In genomic region chr7:20561466-20561865, GRCh38 we compare ENCODE assay signal across 34 cellular contexts. TPM values are rescaled to one million over a fixed set of nuclear protein-coding genes. Genes with fewer than 3 reads are reported as not detected.
DNase-seq lines count a peak whose midpoint lies in the region; FAIRE-seq and TF ChIP-seq lines count a peak whose summit lies in the region.
"Had no signal": no experiment of that assay in that cellular context is flagged by ENCODE, and none has a peak within 500 bp of the region (broad histone marks: within the 10 kb centered on the region; RNA-seq: fewer than 3 reads in every experiment).

No MANE protein-coding gene starts in this region.

- DNase-seq in COLO829 (ENCODE audit: low spot score) = peak; percentile 97
- peak; percentile 2 for DNase-seq in RCC 7860 (ENCODE audit: low spot score)
- peak; percentile 93 for DNase-seq in endothelial cell of umbilical vein (ENCODE audit: low read depth, low spot score)
- peak; percentile 39 to 84 for DNase-seq in lung microvascular endothelial cell (ENCODE audit: low read depth in 2 of 2)
- no peak for DNase-seq in NCI-H510A (lab: John Stamatoyannopoulos, UW)
- no peak for DNase-seq in T-helper 2 cell
- no peak for DNase-seq in activated CD4-positive, alpha-beta memory T cell treated with anti-CD3 and anti-CD28 coated beads for 36 hours
- no peak for DNase-seq in NCI-H146 treated with DMSO at 0.1 percent for 48 hours (lab: John Stamatoyannopoulos, UW; ENCODE audit: unreplicated experiment)
- DNase-seq: activated B cell treated with CpG ODN at 0.5 μM for 24 hours; activated CD8-positive, alpha-beta memory T cell treated with anti-CD3 and anti-CD28 coated beads, Interleukin-2, amount 50 U/mL, for 48 hours; activated naive CD8-positive, alpha-beta T cell treated with anti-CD3 and anti-CD28 coated beads, Interleukin-2, amount 10 ng/mL, durations not matched to agents 7 days and 5 days; BE2C; effector CD8-positive, alpha-beta T cell; glutamatergic neuron; NCI-H1048; NCI-H187 treated with DMSO at 0.1 percent for 48 hours; NCI-H226; NCI-H748 treated with DMSO at 0.1 percent for 48 hours; psoas muscle; SHP77 treated with DMSO at 0.1 percent for 48 hours; small intestine; stimulated activated CD4-positive, alpha-beta T cell treated with anti-CD3 and anti-CD28 coated beads, Interleukin-2, amount 100 ng/mL, for 24 hours; SW 1271; upper lobe of right lung had no signal

- H3K9ac ChIP-seq in endothelial cell of umbilical vein (replicated peaks; ENCODE audit: extremely low read depth, insufficient read depth, low read length) = peak overlapping the region; percentile 71

- CTCF ChIA-PET in endothelial cell of umbilical vein (lab: Charles Lee) = no interaction called here
- CTCF ChIA-PET in activated CD4-positive, alpha-beta memory T cell treated with anti-CD3 and anti-CD28 coated beads for 36 hours (lab: Charles Lee) = no interaction called here

- peak overlapping the region; percentile 100 for H3K27ac ChIP-seq in endothelial cell of umbilical vein (ENCODE audit: insufficient read depth, low read depth, low read length)
- H3K27ac ChIP-seq: esophagus muscularis mucosa, neutrophil, psoas muscle, upper lobe of right lung had no signal

- no TSS peak for BruUV-seq in endothelial cell of umbilical vein (replicated peaks; lab: Mats Ljungman, UMichigan)

- no peaks in the 10 kb centered on the region for H3K9me3 ChIP-seq in endothelial cell of umbilical vein (replicated peaks; ENCODE audit: control insufficient read depth, insufficient read depth, low read length)
- H3K9me3 ChIP-seq: BE2C, esophagus muscularis mucosa, neutrophil, psoas muscle, upper lobe of right lung had no signal

- H3K4me1 ChIP-seq in endothelial cell of umbilical vein (ENCODE audit: control insufficient read depth, extremely low read depth, insufficient read depth, low read length) = peaks cover 24% of the 10 kb centered on the region
- H3K4me1 ChIP-seq: BE2C, esophagus muscularis mucosa, psoas muscle, upper lobe of right lung had no signal

- H3K36me3 ChIP-seq in endothelial cell of umbilical vein (ENCODE audit: control insufficient read depth in 2 of 2, extremely low read depth in 1 of 2, insufficient read depth in 2 of 2, low read length in 2 of 2) = no peaks in the 10 kb centered on the region
- H3K36me3 ChIP-seq: BE2C, esophagus muscularis mucosa, neutrophil, upper lobe of right lung had no signal

- intact Hi-C loops in endothelial cell of umbilical vein (cut with micrococcal nuclease) = loop anchor here (1.0 kb wide), 4 partner anchors 35 to 230 kb away; no protein-coding TSS in a partner anchor
- intact Hi-C loops in activated CD4-positive, alpha-beta memory T cell treated with anti-CD3 and anti-CD28 coated beads for 36 hours (cut with micrococcal nuclease) = no loop called here

- H3K27me3 ChIP-seq in endothelial cell of umbilical vein (ENCODE audit: control insufficient read depth in 2 of 2, insufficient read depth in 2 of 2, low read length in 2 of 2) = no peaks in the 10 kb centered on the region
- H3K27me3 ChIP-seq: BE2C, esophagus muscularis mucosa, neutrophil, upper lobe of right lung had no signal

- no peak overlapping the region for H3K4me3 ChIP-seq in endothelial cell of umbilical vein (replicated peaks in 1 of 3; ENCODE audit: insufficient read depth in 1 of 3, low read depth in 1 of 3, low read length in 3 of 3)
- H3K4me3 ChIP-seq: esophagus muscularis mucosa, GM12878, psoas muscle, upper lobe of right lung had no signal

- FAIRE-seq in RCC 7860 (lab: Jason Lieb, UNC) (no peak), endothelial cell of umbilical vein (lab: Jason Lieb, UNC) (peak; percentile 85)
- FAIRE-seq: GM12878, H1, HTR-8/SVneo, small intestine had no signal

- no peak for TF ChIP-seq POLR2A in endothelial cell of umbilical vein (IDR thresholded peaks at IDR 0.05; ENCODE audit: low read depth, low read length)

- dilution Hi-C loops in endothelial cell of umbilical vein (cut with MboI; ENCODE audit: extremely low pct_ligation_motif_present, low sequenced_read_pairs) = no loop called here

- H3K4me2 ChIP-seq in endothelial cell of umbilical vein (ENCODE audit: insufficient read depth, low read length) = peak overlapping the region; percentile 64

- no peaks in the 10 kb centered on the region for H4K20me1 ChIP-seq in endothelial cell of umbilical vein (replicated peaks; ENCODE audit: control insufficient read depth, extremely low read depth, insufficient read depth, low read length)

- H3K36me3 Mint-ChIP-seq in activated CD4-positive, alpha-beta memory T cell treated with anti-CD3 and anti-CD28 coated beads for 36 hours = no peaks in the 10 kb centered on the region
- H3K36me3 Mint-ChIP-seq: activated naive CD8-positive, alpha-beta T cell treated with anti-CD3 and anti-CD28 coated beads, Interleukin-2, amount 10 ng/mL, durations not matched to agents 7 days and 5 days; memory B cell had no signal

- H2AFZ ChIP-seq in endothelial cell of umbilical vein (ENCODE audit: low read depth, low read length) = peak overlapping the region; percentile 28

- no peaks in the 10 kb centered on the region for H3K27me3 Mint-ChIP-seq in activated CD4-positive, alpha-beta memory T cell treated with anti-CD3 and anti-CD28 coated beads for 36 hours
- H3K27me3 Mint-ChIP-seq: activated naive CD8-positive, alpha-beta T cell treated with anti-CD3 and anti-CD28 coated beads, Interleukin-2, amount 10 ng/mL, durations not matched to agents 7 days and 5 days had no signal

- H3K79me2 ChIP-seq in endothelial cell of umbilical vein (ENCODE audit: control insufficient read depth, insufficient read depth, low read length) = no peaks in the 10 kb centered on the region

- no peaks in the 10 kb centered on the region for H3K4me1 Mint-ChIP-seq in activated CD4-positive, alpha-beta memory T cell treated with anti-CD3 and anti-CD28 coated beads for 36 hours (ENCODE audit: low read depth)
- H3K4me1 Mint-ChIP-seq: activated B cell treated with CpG ODN at 0.5 μM for 24 hours; activated naive CD8-positive, alpha-beta T cell treated with anti-CD3 and anti-CD28 coated beads, Interleukin-2, amount 10 ng/mL, durations not matched to agents 7 days and 5 days; memory B cell had no signal

- H3K27ac Mint-ChIP-seq in activated CD4-positive, alpha-beta memory T cell treated with anti-CD3 and anti-CD28 coated beads for 36 hours = no peak overlapping the region
- H3K27ac Mint-ChIP-seq: activated B cell treated with CpG ODN at 0.5 μM for 24 hours; activated naive CD8-positive, alpha-beta T cell treated with anti-CD3 and anti-CD28 coated beads, Interleukin-2, amount 10 ng/mL, durations not matched to agents 7 days and 5 days; memory B cell had no signal

- H3K9me3 Mint-ChIP-seq in activated CD4-positive, alpha-beta memory T cell treated with anti-CD3 and anti-CD28 coated beads for 36 hours = no peaks in the 10 kb centered on the region
- H3K9me3 Mint-ChIP-seq: activated B cell treated with CpG ODN at 0.5 μM for 24 hours, memory B cell had no signal

- no peaks in the 10 kb centered on the region for H3K9me1 ChIP-seq in endothelial cell of umbilical vein (replicated peaks; ENCODE audit: control insufficient read depth, extremely low read depth, insufficient read depth, low read length)

- POLR2A ChIA-PET in endothelial cell of umbilical vein (lab: Charles Lee) = no interaction called here
- POLR2A ChIA-PET in activated CD4-positive, alpha-beta memory T cell treated with anti-CD3 and anti-CD28 coated beads for 36 hours (lab: Charles Lee) = no interaction called here

- no peak overlapping the region for H3K4me3 Mint-ChIP-seq in activated CD4-positive, alpha-beta memory T cell treated with anti-CD3 and anti-CD28 coated beads for 36 hours
- H3K4me3 Mint-ChIP-seq: activated B cell treated with CpG ODN at 0.5 μM for 24 hours; activated naive CD8-positive, alpha-beta T cell treated with anti-CD3 and anti-CD28 coated beads, Interleukin-2, amount 10 ng/mL, durations not matched to agents 7 days and 5 days; memory B cell had no signal

- no peak for TF ChIP-seq CTCF in endothelial cell of umbilical vein (IDR thresholded peaks at IDR 0.05; ENCODE audit: extremely low read depth in 1 of 2, insufficient read depth in 1 of 2, low read depth in 1 of 2, low read length in 2 of 2)

TF ChIP-seq in endothelial cell of umbilical vein, 7 proteins besides CTCF, POLR2A, EP300 and RAD21:
- peak; percentile 83 for TF ChIP-seq FOS (IDR thresholded peaks at IDR 0.05; ENCODE audit: borderline replicate concordance, insufficient read depth, low read length)
- TF ChIP-seq MYC (IDR thresholded peaks at IDR 0.05; ENCODE audit: low read depth, low read length) = no peak
- peak; percentile 60 for TF ChIP-seq GATA2 (IDR thresholded peaks at IDR 0.05; ENCODE audit: insufficient read depth, insufficient read length, low read depth, low read length)
- no peak for TF ChIP-seq EZH2 (IDR thresholded peaks at IDR 0.05; ENCODE audit: borderline replicate concordance, low read depth, low read length, severe bottlenecking)
- peak; percentile 95 for TF ChIP-seq JUN (IDR thresholded peaks at IDR 0.05; ENCODE audit: borderline replicate concordance, insufficient read depth, insufficient read length, low read depth)
- TF ChIP-seq POLR2AphosphoS5 (IDR thresholded peaks at IDR 0.05; ENCODE audit: insufficient read depth, low read depth, low read length) = peak; percentile 43
- no peak for TF ChIP-seq MAX (IDR thresholded peaks at IDR 0.05; ENCODE audit: insufficient read depth, insufficient read length)

RNA-seq across cellular contexts. Expression of gene ABCB5, which starts 54.0 kb away (rescaled TPM):
- not detected in 2 replicates for total RNA-seq in endothelial cell of umbilical vein
- polyA plus RNA-seq in endothelial cell of umbilical vein = not detected in 2 replicates
- not detected in 2 replicates for polyA plus RNA-seq in endothelial cell of umbilical vein (2011; cell fraction: cytosol; rRNA removed)
- 0.03 TPM in 1 of 2 replicates, not detected in the other for polyA plus RNA-seq in endothelial cell of umbilical vein (2011; cell fraction: nucleus; rRNA removed)
- polyA plus RNA-seq in endothelial cell of umbilical vein (2012) = not detected in 2 replicates
- polyA minus RNA-seq in endothelial cell of umbilical vein = not detected in 2 replicates
- not detected for polyA minus RNA-seq in endothelial cell of umbilical vein (2011; cell fraction: cytosol; rRNA and poly(A)+ RNA removed)
- not detected in 2 replicates for polyA minus RNA-seq in endothelial cell of umbilical vein (2011; cell fraction: nucleus; rRNA and poly(A)+ RNA removed)
- not detected in 2 replicates for total RNA-seq in lung microvascular endothelial cell
- total RNA-seq in activated CD4-positive, alpha-beta memory T cell treated with anti-CD3 and anti-CD28 coated beads for 36 hours = not detected
- total RNA-seq: A673; activated B cell treated with CpG ODN at 0.5 μM for 24 hours; activated naive CD8-positive, alpha-beta T cell treated with anti-CD3 and anti-CD28 coated beads, Interleukin-2, amount 10 ng/mL, durations not matched to agents 7 days and 5 days; chondrocyte; GM12878; H1; LHCN-M2; OCI-LY7; psoas muscle; upper lobe of right lung had no signal
- polyA plus RNA-seq: GM12878, H1, psoas muscle, small intestine had no signal

Comparison
In these comparisons a context has a peak if more than half of its experiments do, and no peak if none do; other contexts are left out.
1. DNase-seq: peak in COLO829 (single experiment), RCC 7860 (single experiment), endothelial cell of umbilical vein (single experiment) and lung microvascular endothelial cell (2 of 2); none in NCI-H510A (single experiment), T-helper 2 cell (0 of 5), activated CD4-positive, alpha-beta memory T cell treated with anti-CD3 and anti-CD28 coated beads for 36 hours (single experiment) and NCI-H146 treated with DMSO at 0.1 percent for 48 hours (single experiment).